In the genomic region with DNA sequence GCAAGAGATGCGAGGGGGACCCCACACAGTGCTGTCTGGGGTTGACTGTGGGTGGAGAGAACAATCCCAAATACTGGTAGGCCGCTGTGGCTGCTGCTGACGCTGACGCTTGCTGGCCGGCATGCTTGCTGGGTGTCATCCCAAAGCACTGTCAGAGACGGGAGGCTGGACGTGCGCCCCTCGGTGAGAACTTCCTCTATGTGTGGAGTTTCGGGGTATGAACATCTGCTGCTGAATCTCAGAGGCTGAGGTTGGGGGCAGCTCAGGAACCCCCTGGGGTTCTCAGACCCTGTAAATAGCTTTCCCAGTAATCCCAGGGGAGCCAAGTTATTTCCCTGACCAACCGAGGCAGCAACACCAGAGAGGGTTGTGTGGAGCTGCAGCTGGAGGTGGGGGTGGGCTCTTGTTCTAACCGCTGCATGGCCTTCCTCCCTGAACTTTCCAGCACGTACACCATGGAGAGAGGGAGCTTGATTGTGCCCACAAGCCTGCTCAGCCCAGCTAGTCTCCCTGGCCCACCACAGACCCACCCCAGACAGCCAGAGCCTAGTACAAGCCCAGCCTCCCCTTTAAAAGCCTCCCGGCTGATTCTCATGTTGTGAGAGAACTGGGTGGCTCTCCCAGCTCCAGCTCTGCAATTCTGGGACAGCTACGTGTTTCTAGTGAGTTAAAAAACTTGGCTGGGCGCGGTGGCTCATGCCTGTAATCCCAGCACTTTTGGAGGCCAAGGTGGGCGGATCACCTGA, we compare ENCODE assay signal across 17 cellular contexts. TPM values are rescaled to one million over a fixed set of nuclear protein-coding genes. Genes with fewer than 3 reads are reported as not detected.
A peak's percentile ranks its signal among the peaks of the same experiment; 100 is the strongest.
DNase-seq lines count a peak whose midpoint lies in the region; ATAC-seq and TF ChIP-seq lines count a peak whose summit lies in the region.
"Had no signal": no experiment of that assay in that cellular context is flagged by ENCODE, and none has a peak within 500 bp of the region (broad histone marks: within the 10 kb centered on the region; RNA-seq: fewer than 3 reads in every experiment).

No MANE protein-coding gene starts in this region.

- ATAC-seq in GM21447 (IDR thresholded peaks at IDR 0.05; ENCODE audit: unreplicated experiment) (peak; percentile 46), upper lobe of right lung (no peak)
- ATAC-seq: WTC11 had no signal

- H3K36me3 Mint-ChIP-seq in IgD-negative memory B cell: peaks cover 2% of the 10 kb centered on the region
- no peaks in the 10 kb centered on the region for H3K36me3 Mint-ChIP-seq in progenitor cell of endocrine pancreas (ENCODE audit: insufficient read depth)
- H3K36me3 Mint-ChIP-seq: activated naive CD8-positive, alpha-beta T cell treated with anti-CD3 and anti-CD28 coated beads for 36 hours; WTC11 had no signal

- H3K9me3 Mint-ChIP-seq in IgD-negative memory B cell (no peaks in the 10 kb centered on the region), progenitor cell of endocrine pancreas (ENCODE audit: low read depth) (no peaks in the 10 kb centered on the region)
- H3K9me3 Mint-ChIP-seq: activated naive CD8-positive, alpha-beta T cell treated with anti-CD3 and anti-CD28 coated beads for 36 hours had no signal

- intact Hi-C loops in left ventricle myocardium inferior (cut with micrococcal nuclease) (loop anchor here (10.0 kb wide), 1 partner anchor 149 kb away; no protein-coding TSS in a partner anchor), upper lobe of right lung (cut with DNase I) (loop anchor here (10.0 kb wide), 1 partner anchor 129 kb away; a partner anchor contains a TSS)

- H3K9me3 ChIP-seq in left ventricle myocardium inferior (replicated peaks) (no peaks in the 10 kb centered on the region), upper lobe of right lung (no peaks in the 10 kb centered on the region)

- peak overlapping the region in 2 of 3 donors; percentile 15 to 79 for H3K27ac Mint-ChIP-seq in IgD-negative memory B cell
- no peak overlapping the region for H3K27ac Mint-ChIP-seq in progenitor cell of endocrine pancreas
- H3K27ac Mint-ChIP-seq: activated naive CD8-positive, alpha-beta T cell treated with anti-CD3 and anti-CD28 coated beads for 36 hours; naive thymus-derived CD4-positive, alpha-beta T cell; WTC11 had no signal

- H3K27me3 Mint-ChIP-seq in IgD-negative memory B cell (peaks cover 25% of the 10 kb centered on the region), progenitor cell of endocrine pancreas (peaks cover 18% of the 10 kb centered on the region)
- H3K27me3 Mint-ChIP-seq: activated naive CD8-positive, alpha-beta T cell treated with anti-CD3 and anti-CD28 coated beads for 36 hours had no signal

- peaks cover 69% of the 10 kb centered on the region for H3K4me1 ChIP-seq in left ventricle myocardium inferior
- peaks cover 9% of the 10 kb centered on the region for H3K4me1 ChIP-seq in upper lobe of right lung

- H3K27ac ChIP-seq in left ventricle myocardium inferior (replicated peaks) (peak overlapping the region; percentile 58), upper lobe of right lung (no peak overlapping the region)
- H3K27ac ChIP-seq: cardiac muscle cell had no signal

- H3K27me3 ChIP-seq in left ventricle myocardium inferior (ENCODE audit: low read depth) (no peaks in the 10 kb centered on the region), upper lobe of right lung (no peaks in the 10 kb centered on the region)
- H3K27me3 ChIP-seq: cardiac muscle cell had no signal

- peak; percentile 62 for DNase-seq in GM12865 (ENCODE audit: low read depth)
- DNase-seq in left ventricle myocardium inferior: no peak
- DNase-seq in NCI-H526 treated with DMSO at 0.1 percent for 48 hours (lab: John Stamatoyannopoulos, UW): no peak
- no peak for DNase-seq in kidney glomerular epithelial cell (lab: John Stamatoyannopoulos, UW)
- no peak for DNase-seq in progenitor cell of endocrine pancreas (ENCODE audit: low spot score, unreplicated experiment)
- no peak for DNase-seq in upper lobe of right lung
- DNase-seq: activated CD8-positive, alpha-beta memory T cell treated with anti-CD3 and anti-CD28 coated beads, Interleukin-2, amount 50 U/mL, for 48 hours; activated naive CD8-positive, alpha-beta T cell treated with anti-CD3 and anti-CD28 coated beads for 36 hours; DMS79 treated with DMSO at 0.1 percent for 48 hours; naive thymus-derived CD4-positive, alpha-beta T cell; NK-92 treated with Interleukin-12 subunit alpha and Interleukin-12 subunit beta, amount 100 ng/mL, for 24 hours; retina; stimulated activated naive CD4-positive, alpha-beta T cell treated with Interleukin-2 at 50 U/mL for 16 hours had no signal

- H3K4me1 Mint-ChIP-seq in IgD-negative memory B cell (peaks cover 21 to 39% (median 33%) of the 10 kb centered on the region in 3 donors), progenitor cell of endocrine pancreas (ENCODE audit: low read depth) (peaks cover 9% of the 10 kb centered on the region)
- H3K4me1 Mint-ChIP-seq: activated naive CD8-positive, alpha-beta T cell treated with anti-CD3 and anti-CD28 coated beads for 36 hours had no signal

- H3K4me3 ChIP-seq in GM12865 (ENCODE audit: low read depth, low read length): no peak overlapping the region; the same call in 1 of the 2 replicates
- H3K4me3 ChIP-seq in left ventricle myocardium inferior: no peak overlapping the region
- no peak overlapping the region for H3K4me3 ChIP-seq in upper lobe of right lung
- H3K4me3 ChIP-seq: cardiac muscle cell had no signal

- H3K4me3 Mint-ChIP-seq in IgD-negative memory B cell (peak overlapping the region in 2 of 4 donors; percentile 52 to 58), progenitor cell of endocrine pancreas (ENCODE audit: low read depth) (no peak overlapping the region)
- H3K4me3 Mint-ChIP-seq: activated naive CD8-positive, alpha-beta T cell treated with anti-CD3 and anti-CD28 coated beads for 36 hours; naive thymus-derived CD4-positive, alpha-beta T cell; WTC11 had no signal

- TF ChIP-seq CTCF in GM12865 (IDR thresholded peaks at IDR 0.05; ENCODE audit: insufficient read depth, low read depth, low read length, missing control alignments) (no peak), left ventricle myocardium inferior (IDR thresholded peaks at IDR 0.05; ENCODE audit: borderline replicate concordance) (no peak), progenitor cell of endocrine pancreas (IDR thresholded peaks at IDR 0.05; ENCODE audit: unreplicated experiment) (no peak), upper lobe of right lung (IDR thresholded peaks at IDR 0.05) (no peak)

- H3K36me3 ChIP-seq in left ventricle myocardium inferior (no peaks in the 10 kb centered on the region), upper lobe of right lung (no peaks in the 10 kb centered on the region)
- H3K36me3 ChIP-seq: cardiac muscle cell had no signal

RNA-seq across cellular contexts. Expression of a gene that starts 21.8 kb away (rescaled TPM):
- polyA plus RNA-seq in IgD-negative memory B cell: 10.9 TPM
- total RNA-seq in left ventricle myocardium inferior (140 TPM), progenitor cell of endocrine pancreas (76.3 and 80.8 TPM in 2 replicates), upper lobe of right lung (49.6 TPM)
